ENCODE assay signal across 8 cellular contexts in the genomic region with DNA sequence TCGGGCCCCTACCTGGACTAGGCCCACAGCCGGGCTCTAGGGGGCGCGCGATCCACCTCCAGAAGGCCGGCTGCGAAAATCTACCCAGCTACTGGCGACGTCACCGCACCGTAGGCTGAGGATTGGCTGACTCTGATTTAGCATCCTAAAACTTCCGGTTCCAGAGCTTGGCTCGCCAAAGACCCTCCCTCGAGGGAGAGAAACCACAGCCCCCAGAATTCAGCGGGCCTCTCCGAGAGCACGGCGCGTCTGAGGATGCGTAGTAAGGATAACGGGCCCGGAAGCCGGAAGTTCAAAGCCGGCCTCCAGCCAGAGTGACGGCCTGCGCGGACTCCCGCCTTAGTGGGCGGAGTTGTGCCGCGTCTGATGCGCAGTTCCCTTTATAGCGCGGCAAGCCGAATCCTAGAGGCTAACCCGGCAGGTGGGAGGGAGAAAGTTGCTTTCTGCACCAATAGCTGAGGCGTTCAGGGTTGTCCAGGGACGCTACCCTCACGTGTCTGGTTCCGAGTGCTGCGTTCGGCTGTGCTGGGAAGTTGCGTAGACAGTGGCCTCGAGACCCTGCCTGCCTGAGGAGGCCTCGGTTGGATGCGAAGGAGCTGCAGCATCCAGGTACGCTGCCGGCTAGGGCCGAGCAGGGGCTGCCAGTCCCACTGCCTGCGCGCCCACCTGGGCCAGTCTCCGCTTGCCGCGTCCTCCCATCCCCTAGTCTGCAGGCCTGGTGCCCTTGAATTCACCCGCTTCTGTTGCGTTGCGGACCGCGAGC. TPM values are rescaled to one million over a fixed set of nuclear protein-coding genes. Genes with fewer than 3 reads are reported as not detected.
DNase-seq lines count a peak whose midpoint lies in the region; ATAC-seq, FAIRE-seq and TF ChIP-seq lines count a peak whose summit lies in the region.

A gene (plus strand): TSS at position 544 of the 763 bp plus-strand sequence. CDS start 7,808 bp downstream, outside the sequence.

- H3K9me3 ChIP-seq in left ventricle myocardium inferior (replicated peaks) (no peaks in the 10 kb centered on the region), prostate gland (no peaks in the 10 kb centered on the region)

- DNase-seq in GM12892 (ENCODE audit: insufficient read length) = peak; percentile 93
- DNase-seq in NCI-H146 treated with DMSO at 0.1 percent for 48 hours (lab: John Stamatoyannopoulos, UW; ENCODE audit: unreplicated experiment) = peak; percentile 99
- peak; percentile 85 to 100 (median 99) for DNase-seq in amygdala (lab: John Stamatoyannopoulos, UW)
- peak; percentile 98 for DNase-seq in left ventricle myocardium inferior
- peak; percentile 99 for DNase-seq in prostate gland (ENCODE audit: low spot score)
- peak; percentile 98 for DNase-seq in urothelium cell line (ENCODE audit: low spot score)

- FAIRE-seq in GM12892 (lab: Jason Lieb, UNC) = peak; percentile 98
- peak; percentile 35 for FAIRE-seq in urothelium cell line (lab: Jason Lieb, UNC)

- H3K27me3 Mint-ChIP-seq in T-helper 1 cell treated with Interleukin-12 subunit alpha and Interleukin-12 subunit beta and Interleukin-4 antibody, amounts not matched to agents 30 μg/mL and 1 μg/mL, for 36 hours (ENCODE audit: low read depth) = no peaks in the 10 kb centered on the region

- H3K4me3 ChIP-seq in left ventricle myocardium inferior (peak within 1 kb of the TSS; percentile 88), prostate gland (peak within 1 kb of the TSS; percentile 83 to 85)

- H3K4me1 Mint-ChIP-seq in T-helper 1 cell treated with Interleukin-12 subunit alpha and Interleukin-12 subunit beta and Interleukin-4 antibody, amounts not matched to agents 30 μg/mL and 1 μg/mL, for 36 hours (ENCODE audit: low read depth) = peaks cover 28% of the 10 kb centered on the region

- H3K4me3 Mint-ChIP-seq in T-helper 1 cell treated with Interleukin-12 subunit alpha and Interleukin-12 subunit beta and Interleukin-4 antibody, amounts not matched to agents 30 μg/mL and 1 μg/mL, for 36 hours = peak within 1 kb of the TSS; percentile 100

- H3K4me1 ChIP-seq in left ventricle myocardium inferior (peaks cover 74% of the 10 kb centered on the region), prostate gland (replicated peaks) (no peaks in the 10 kb centered on the region)

- H3K36me3 ChIP-seq in left ventricle myocardium inferior (peaks cover 11% of the 10 kb centered on the region), prostate gland (no peaks in the 10 kb centered on the region)

- peak within 1 kb of the TSS; percentile 100 for H3K27ac Mint-ChIP-seq in T-helper 1 cell treated with Interleukin-12 subunit alpha and Interleukin-12 subunit beta and Interleukin-4 antibody, amounts not matched to agents 30 μg/mL and 1 μg/mL, for 36 hours

- intact Hi-C loops in left ventricle myocardium inferior (cut with micrococcal nuclease) = no loop called here
- intact Hi-C loops in prostate gland (cut with DNase I) = loop anchor here (2.0 kb wide), 1 partner anchor 289 kb away; a partner anchor contains a TSS

- no peaks in the 10 kb centered on the region for H3K9me3 Mint-ChIP-seq in T-helper 1 cell treated with Interleukin-12 subunit alpha and Interleukin-12 subunit beta and Interleukin-4 antibody, amounts not matched to agents 30 μg/mL and 1 μg/mL, for 36 hours

- TF ChIP-seq POLR2A in GM12892 (IDR thresholded peaks at IDR 0.05; ENCODE audit: low read depth, low read length) (peak; percentile 97), prostate gland (IDR thresholded peaks at IDR 0.05) (peak; percentile 92)

- H3K36me3 Mint-ChIP-seq in T-helper 1 cell treated with Interleukin-12 subunit alpha and Interleukin-12 subunit beta and Interleukin-4 antibody, amounts not matched to agents 30 μg/mL and 1 μg/mL, for 36 hours (ENCODE audit: low read depth) = peaks cover 13% of the 10 kb centered on the region

- ATAC-seq in HG02870 (IDR thresholded peaks at IDR 0.05; ENCODE audit: unreplicated experiment) = peak; percentile 83

- H3K27ac ChIP-seq in left ventricle myocardium inferior (replicated peaks) (peak within 1 kb of the TSS; percentile 97), prostate gland (peak within 1 kb of the TSS; percentile 85 to 92)

- TF ChIP-seq CTCF in left ventricle myocardium inferior (IDR thresholded peaks at IDR 0.05; ENCODE audit: borderline replicate concordance) = peak; percentile 93
- TF ChIP-seq CTCF in prostate gland (IDR thresholded peaks at IDR 0.05) = peak; percentile 88 to 97 (median 94)

- no peaks in the 10 kb centered on the region for H3K27me3 ChIP-seq in left ventricle myocardium inferior (ENCODE audit: low read depth)
- H3K27me3 ChIP-seq in prostate gland (replicated peaks; ENCODE audit: insufficient read depth) = no peaks in the 10 kb centered on the region

- under 1% methylated on average over 57 of the region's 59 CpGs for WGBS in prostate gland

RNA-seq across cellular contexts. Expression of the gene that starts here (rescaled TPM):
- polyA plus RNA-seq in GM12892 (2012; ENCODE audit: missing spikeins) = 83.6 TPM
- total RNA-seq in left ventricle myocardium inferior = 195 TPM
- 10 to 100 TPM; 59.9 to 84.6 TPM for total RNA-seq in prostate gland

Comparison
In these comparisons a context has a peak if more than half of its experiments do, and no peak if none do; other contexts are left out.
1. Peak in every context shown above with its lines: DNase-seq, ATAC-seq, H3K4me3 ChIP-seq and H3K27ac ChIP-seq.